In the genomic region with DNA sequence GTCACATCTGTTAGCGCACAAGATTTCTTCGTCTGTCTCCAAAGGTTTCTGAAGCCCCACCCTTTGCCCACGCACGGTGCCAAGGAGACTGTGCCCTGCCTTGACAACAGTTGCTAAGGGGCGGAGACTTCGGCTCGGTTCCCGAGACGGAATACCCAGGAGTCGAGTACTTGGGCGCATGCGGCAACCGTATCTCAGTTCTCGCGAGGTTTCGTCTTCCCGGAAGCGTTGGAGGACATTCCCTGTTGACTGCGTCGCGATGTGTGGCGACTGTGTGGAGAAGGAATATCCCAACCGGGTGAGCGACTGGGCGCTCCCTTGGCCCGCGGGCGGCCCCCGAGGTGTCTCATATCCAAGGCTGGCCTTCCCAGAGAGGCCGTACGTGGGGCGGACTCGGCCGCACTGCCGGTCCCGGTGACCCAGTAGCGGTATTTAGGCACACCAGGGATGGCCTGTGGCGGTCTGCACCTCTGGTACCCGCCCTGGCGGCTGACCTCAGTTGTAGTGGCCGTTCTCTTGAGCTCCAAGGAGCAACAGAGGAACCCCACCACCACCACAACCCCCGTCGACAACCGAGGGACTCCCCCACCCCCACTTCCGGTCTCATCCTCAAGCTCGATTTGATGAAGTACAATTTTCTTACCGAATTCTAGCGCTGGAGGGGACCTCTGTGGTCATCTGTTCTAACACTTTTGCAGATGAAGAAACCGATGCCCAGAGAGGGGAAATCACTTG, we compare ENCODE assay signal across 1 cellular context.
TF ChIP-seq lines count a peak whose summit lies in the region.

A gene (plus strand): TSS at position 219 of the 735 bp plus-strand sequence. CDS start 41 bp downstream, at position 260.

TF ChIP-seq in HEK293, 187 proteins besides CTCF, POLR2A, EP300 and RAD21 (continued from another document and continues in another):
- TF ChIP-seq, protein P1, sequence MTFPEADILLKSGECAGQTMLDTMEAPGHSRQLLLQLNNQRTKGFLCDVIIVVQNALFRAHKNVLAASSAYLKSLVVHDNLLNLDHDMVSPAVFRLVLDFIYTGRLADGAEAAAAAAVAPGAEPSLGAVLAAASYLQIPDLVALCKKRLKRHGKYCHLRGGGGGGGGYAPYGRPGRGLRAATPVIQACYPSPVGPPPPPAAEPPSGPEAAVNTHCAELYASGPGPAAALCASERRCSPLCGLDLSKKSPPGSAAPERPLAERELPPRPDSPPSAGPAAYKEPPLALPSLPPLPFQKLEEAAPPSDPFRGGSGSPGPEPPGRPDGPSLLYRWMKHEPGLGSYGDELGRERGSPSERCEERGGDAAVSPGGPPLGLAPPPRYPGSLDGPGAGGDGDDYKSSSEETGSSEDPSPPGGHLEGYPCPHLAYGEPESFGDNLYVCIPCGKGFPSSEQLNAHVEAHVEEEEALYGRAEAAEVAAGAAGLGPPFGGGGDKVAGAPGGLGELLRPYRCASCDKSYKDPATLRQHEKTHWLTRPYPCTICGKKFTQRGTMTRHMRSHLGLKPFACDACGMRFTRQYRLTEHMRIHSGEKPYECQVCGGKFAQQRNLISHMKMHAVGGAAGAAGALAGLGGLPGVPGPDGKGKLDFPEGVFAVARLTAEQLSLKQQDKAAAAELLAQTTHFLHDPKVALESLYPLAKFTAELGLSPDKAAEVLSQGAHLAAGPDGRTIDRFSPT (tag by site-specific recombination; IDR thresholded peaks at IDR 0.05): peak; percentile 99
- TF ChIP-seq ZXDB (tag by site-specific recombination; IDR thresholded peaks at IDR 0.05) (peak; percentile 65), ZNF423 (tag by site-specific recombination; IDR thresholded peaks at IDR 0.05) (no peak), ZNF610 (tag by site-specific recombination; IDR thresholded peaks at IDR 0.05; ENCODE audit: borderline replicate concordance) (no peak), ZNF404 (tag by site-specific recombination; IDR thresholded peaks at IDR 0.05) (no peak), ZNF112 (tag by site-specific recombination; IDR thresholded peaks at IDR 0.05) (no peak), ZSCAN30 (tag by site-specific recombination; IDR thresholded peaks at IDR 0.05) (0 out of 2 replicates have a peak, but pooled peaks have one; percentile 25), ZNF660 (tag by site-specific recombination; IDR thresholded peaks at IDR 0.05) (no peak), ZNF138 (tag by site-specific recombination; IDR thresholded peaks at IDR 0.05; ENCODE audit: borderline replicate concordance) (no peak), ZBTB21 (tag by site-specific recombination; IDR thresholded peaks at IDR 0.05) (no peak), GLI2 (tag by site-specific recombination; IDR thresholded peaks at IDR 0.05; ENCODE audit: borderline replicate concordance, low read depth) (no peak), ZNF266 (tag by site-specific recombination; IDR thresholded peaks at IDR 0.05; ENCODE audit: low read depth) (no peak), ZFP41 (tag by site-specific recombination; IDR thresholded peaks at IDR 0.05; ENCODE audit: borderline replicate concordance) (no peak), ZNF311 (tag by site-specific recombination; IDR thresholded peaks at IDR 0.05; ENCODE audit: borderline replicate concordance) (no peak), ZBTB7A (tag by site-specific recombination; IDR thresholded peaks at IDR 0.05; ENCODE audit: low read depth) (no peak), ZNF48 (tag by site-specific recombination; IDR thresholded peaks at IDR 0.05) (no peak), ZNF629 (tag by site-specific recombination; IDR thresholded peaks at IDR 0.05) (peak; percentile 40; the same call in 1 of the 2 replicates), ZNF19 (tag by site-specific recombination; IDR thresholded peaks at IDR 0.05; ENCODE audit: low read depth) (no peak), ZNF664 (tag by site-specific recombination; IDR thresholded peaks at IDR 0.05) (no peak), ZNF701 (tag by site-specific recombination; IDR thresholded peaks at IDR 0.05) (no peak), REPIN1 (tag by site-specific recombination; IDR thresholded peaks at IDR 0.05; ENCODE audit: low read depth) (no peak)
- TF ChIP-seq, protein P2, sequence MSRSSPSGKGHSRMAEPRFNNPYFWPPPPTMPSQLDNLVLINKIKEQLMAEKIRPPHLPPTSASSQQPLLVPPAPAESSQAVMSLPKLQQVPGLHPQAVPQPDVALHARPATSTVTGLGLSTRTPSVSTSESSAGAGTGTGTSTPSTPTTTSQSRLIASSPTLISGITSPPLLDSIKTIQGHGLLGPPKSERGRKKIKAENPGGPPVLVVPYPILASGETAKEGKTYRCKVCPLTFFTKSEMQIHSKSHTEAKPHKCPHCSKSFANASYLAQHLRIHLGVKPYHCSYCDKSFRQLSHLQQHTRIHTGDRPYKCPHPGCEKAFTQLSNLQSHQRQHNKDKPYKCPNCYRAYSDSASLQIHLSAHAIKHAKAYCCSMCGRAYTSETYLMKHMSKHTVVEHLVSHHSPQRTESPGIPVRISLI (tag by site-specific recombination; IDR thresholded peaks at IDR 0.05): no peak
- TF ChIP-seq, protein P3, sequence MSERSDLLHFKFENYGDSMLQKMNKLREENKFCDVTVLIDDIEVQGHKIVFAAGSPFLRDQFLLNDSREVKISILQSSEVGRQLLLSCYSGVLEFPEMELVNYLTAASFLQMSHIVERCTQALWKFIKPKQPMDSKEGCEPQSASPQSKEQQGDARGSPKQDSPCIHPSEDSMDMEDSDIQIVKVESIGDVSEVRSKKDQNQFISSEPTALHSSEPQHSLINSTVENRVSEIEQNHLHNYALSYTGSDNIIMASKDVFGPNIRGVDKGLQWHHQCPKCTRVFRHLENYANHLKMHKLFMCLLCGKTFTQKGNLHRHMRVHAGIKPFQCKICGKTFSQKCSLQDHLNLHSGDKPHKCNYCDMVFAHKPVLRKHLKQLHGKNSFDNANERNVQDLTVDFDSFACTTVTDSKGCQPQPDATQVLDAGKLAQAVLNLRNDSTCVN (tag by site-specific recombination; optimal IDR thresholded peaks at IDR 0.05): peak; percentile 12
- TF ChIP-seq, protein P4, sequence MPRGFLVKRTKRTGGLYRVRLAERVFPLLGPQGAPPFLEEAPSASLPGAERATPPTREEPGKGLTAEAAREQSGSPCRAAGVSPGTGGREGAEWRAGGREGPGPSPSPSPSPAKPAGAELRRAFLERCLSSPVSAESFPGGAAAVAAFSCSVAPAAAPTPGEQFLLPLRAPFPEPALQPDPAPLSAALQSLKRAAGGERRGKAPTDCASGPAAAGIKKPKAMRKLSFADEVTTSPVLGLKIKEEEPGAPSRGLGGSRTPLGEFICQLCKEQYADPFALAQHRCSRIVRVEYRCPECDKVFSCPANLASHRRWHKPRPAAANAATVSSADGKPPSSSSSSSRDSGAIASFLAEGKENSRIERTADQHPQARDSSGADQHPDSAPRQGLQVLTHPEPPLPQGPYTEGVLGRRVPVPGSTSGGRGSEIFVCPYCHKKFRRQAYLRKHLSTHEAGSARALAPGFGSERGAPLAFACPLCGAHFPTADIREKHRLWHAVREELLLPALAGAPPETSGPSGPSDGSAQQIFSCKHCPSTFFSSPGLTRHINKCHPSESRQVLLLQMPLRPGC (tag by site-specific recombination; IDR thresholded peaks at IDR 0.05): 0 out of 2 replicates have a peak, but pooled peaks have one; percentile 29
- TF ChIP-seq, protein P5, sequence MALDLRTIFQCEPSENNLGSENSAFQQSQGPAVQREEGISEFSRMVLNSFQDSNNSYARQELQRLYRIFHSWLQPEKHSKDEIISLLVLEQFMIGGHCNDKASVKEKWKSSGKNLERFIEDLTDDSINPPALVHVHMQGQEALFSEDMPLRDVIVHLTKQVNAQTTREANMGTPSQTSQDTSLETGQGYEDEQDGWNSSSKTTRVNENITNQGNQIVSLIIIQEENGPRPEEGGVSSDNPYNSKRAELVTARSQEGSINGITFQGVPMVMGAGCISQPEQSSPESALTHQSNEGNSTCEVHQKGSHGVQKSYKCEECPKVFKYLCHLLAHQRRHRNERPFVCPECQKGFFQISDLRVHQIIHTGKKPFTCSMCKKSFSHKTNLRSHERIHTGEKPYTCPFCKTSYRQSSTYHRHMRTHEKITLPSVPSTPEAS (tag by site-specific recombination; IDR thresholded peaks at IDR 0.05): no peak
- TF ChIP-seq, protein P6, sequence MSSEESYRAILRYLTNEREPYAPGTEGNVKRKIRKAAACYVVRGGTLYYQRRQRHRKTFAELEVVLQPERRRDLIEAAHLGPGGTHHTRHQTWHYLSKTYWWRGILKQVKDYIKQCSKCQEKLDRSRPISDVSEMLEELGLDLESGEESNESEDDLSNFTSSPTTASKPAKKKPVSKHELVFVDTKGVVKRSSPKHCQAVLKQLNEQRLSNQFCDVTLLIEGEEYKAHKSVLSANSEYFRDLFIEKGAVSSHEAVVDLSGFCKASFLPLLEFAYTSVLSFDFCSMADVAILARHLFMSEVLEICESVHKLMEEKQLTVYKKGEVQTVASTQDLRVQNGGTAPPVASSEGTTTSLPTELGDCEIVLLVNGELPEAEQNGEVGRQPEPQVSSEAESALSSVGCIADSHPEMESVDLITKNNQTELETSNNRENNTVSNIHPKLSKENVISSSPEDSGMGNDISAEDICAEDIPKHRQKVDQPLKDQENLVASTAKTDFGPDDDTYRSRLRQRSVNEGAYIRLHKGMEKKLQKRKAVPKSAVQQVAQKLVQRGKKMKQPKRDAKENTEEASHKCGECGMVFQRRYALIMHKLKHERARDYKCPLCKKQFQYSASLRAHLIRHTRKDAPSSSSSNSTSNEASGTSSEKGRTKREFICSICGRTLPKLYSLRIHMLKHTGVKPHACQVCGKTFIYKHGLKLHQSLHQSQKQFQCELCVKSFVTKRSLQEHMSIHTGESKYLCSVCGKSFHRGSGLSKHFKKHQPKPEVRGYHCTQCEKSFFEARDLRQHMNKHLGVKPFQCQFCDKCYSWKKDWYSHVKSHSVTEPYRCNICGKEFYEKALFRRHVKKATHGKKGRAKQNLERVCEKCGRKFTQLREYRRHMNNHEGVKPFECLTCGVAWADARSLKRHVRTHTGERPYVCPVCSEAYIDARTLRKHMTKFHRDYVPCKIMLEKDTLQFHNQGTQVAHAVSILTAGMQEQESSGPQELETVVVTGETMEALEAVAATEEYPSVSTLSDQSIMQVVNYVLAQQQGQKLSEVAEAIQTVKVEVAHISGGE (tag by site-specific recombination; conservative IDR thresholded peaks at IDR 0.05; ENCODE audit: low read depth): peak; percentile 48
- TF ChIP-seq, protein P7, sequence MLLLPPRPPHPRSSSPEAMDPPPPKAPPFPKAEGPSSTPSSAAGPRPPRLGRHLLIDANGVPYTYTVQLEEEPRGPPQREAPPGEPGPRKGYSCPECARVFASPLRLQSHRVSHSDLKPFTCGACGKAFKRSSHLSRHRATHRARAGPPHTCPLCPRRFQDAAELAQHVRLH (tag by site-specific recombination; IDR thresholded peaks at IDR 0.05): peak; percentile 45; the same call in 1 of the 2 replicates
- TF ChIP-seq, protein P8, sequence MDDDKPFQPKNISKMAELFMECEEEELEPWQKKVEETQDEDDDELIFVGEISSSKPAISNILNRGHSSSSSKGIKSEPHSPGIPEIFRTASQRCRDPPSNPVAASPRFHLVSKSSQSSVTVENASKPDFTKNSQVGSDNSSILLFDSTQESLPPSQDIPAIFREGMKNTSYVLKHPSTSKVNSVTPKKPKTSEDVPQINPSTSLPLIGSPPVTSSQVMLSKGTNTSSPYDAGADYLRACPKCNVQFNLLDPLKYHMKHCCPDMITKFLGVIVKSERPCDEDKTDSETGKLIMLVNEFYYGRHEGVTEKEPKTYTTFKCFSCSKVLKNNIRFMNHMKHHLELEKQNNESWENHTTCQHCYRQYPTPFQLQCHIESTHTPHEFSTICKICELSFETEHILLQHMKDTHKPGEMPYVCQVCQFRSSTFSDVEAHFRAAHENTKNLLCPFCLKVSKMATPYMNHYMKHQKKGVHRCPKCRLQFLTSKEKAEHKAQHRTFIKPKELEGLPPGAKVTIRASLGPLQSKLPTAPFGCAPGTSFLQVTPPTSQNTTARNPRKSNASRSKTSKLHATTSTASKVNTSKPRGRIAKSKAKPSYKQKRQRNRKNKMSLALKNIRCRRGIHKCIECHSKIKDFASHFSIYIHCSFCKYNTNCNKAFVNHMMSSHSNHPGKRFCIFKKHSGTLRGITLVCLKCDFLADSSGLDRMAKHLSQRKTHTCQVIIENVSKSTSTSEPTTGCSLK (tag by site-specific recombination; IDR thresholded peaks at IDR 0.05): no peak
- TF ChIP-seq, protein P9, sequence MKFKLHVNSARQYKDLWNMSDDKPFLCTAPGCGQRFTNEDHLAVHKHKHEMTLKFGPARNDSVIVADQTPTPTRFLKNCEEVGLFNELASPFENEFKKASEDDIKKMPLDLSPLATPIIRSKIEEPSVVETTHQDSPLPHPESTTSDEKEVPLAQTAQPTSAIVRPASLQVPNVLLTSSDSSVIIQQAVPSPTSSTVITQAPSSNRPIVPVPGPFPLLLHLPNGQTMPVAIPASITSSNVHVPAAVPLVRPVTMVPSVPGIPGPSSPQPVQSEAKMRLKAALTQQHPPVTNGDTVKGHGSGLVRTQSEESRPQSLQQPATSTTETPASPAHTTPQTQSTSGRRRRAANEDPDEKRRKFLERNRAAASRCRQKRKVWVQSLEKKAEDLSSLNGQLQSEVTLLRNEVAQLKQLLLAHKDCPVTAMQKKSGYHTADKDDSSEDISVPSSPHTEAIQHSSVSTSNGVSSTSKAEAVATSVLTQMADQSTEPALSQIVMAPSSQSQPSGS (tag by site-specific recombination; IDR thresholded peaks at IDR 0.05; ENCODE audit: low read depth): no peak
- TF ChIP-seq, protein P10, sequence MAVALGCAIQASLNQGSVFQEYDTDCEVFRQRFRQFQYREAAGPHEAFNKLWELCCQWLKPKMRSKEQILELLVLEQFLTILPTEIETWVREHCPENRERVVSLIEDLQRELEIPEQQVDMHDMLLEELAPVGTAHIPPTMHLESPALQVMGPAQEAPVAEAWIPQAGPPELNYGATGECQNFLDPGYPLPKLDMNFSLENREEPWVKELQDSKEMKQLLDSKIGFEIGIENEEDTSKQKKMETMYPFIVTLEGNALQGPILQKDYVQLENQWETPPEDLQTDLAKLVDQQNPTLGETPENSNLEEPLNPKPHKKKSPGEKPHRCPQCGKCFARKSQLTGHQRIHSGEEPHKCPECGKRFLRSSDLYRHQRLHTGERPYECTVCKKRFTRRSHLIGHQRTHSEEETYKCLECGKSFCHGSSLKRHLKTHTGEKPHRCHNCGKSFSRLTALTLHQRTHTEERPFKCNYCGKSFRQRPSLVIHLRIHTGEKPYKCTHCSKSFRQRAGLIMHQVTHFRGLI (tag by site-specific recombination; IDR thresholded peaks at IDR 0.05): no peak
- TF ChIP-seq, protein P11, sequence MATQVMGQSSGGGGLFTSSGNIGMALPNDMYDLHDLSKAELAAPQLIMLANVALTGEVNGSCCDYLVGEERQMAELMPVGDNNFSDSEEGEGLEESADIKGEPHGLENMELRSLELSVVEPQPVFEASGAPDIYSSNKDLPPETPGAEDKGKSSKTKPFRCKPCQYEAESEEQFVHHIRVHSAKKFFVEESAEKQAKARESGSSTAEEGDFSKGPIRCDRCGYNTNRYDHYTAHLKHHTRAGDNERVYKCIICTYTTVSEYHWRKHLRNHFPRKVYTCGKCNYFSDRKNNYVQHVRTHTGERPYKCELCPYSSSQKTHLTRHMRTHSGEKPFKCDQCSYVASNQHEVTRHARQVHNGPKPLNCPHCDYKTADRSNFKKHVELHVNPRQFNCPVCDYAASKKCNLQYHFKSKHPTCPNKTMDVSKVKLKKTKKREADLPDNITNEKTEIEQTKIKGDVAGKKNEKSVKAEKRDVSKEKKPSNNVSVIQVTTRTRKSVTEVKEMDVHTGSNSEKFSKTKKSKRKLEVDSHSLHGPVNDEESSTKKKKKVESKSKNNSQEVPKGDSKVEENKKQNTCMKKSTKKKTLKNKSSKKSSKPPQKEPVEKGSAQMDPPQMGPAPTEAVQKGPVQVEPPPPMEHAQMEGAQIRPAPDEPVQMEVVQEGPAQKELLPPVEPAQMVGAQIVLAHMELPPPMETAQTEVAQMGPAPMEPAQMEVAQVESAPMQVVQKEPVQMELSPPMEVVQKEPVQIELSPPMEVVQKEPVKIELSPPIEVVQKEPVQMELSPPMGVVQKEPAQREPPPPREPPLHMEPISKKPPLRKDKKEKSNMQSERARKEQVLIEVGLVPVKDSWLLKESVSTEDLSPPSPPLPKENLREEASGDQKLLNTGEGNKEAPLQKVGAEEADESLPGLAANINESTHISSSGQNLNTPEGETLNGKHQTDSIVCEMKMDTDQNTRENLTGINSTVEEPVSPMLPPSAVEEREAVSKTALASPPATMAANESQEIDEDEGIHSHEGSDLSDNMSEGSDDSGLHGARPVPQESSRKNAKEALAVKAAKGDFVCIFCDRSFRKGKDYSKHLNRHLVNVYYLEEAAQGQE (tag by site-specific recombination; IDR thresholded peaks at IDR 0.05): no peak
